8 cellular contexts compared by ENCODE assay signal in the genomic region with DNA sequence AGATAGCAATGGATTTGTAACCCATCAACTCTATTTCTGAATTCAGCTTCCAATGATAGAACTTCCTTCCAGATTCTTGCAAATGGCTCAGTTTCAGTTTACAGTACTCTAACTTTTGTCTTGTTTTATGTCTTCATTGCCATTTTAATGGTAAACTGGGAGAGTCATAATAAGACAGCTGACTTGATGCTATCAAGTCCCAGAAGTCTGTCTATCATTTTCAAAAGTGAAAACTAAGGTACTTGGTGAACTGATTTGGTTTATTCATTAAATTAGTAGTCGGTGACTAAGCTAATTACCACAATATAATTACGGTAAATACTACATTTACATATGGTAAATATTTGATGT. TPM values are rescaled to one million over a fixed set of nuclear protein-coding genes. Genes with fewer than 3 reads are reported as not detected.
A peak's percentile ranks its signal among the peaks of the same experiment; 100 is the strongest.
DNase-seq lines count a peak whose midpoint lies in the region; ATAC-seq, FAIRE-seq and TF ChIP-seq lines count a peak whose summit lies in the region.

No MANE protein-coding gene starts in this region.

- POLR2A ChIA-PET in activated CD8-positive, alpha-beta T cell treated with anti-CD3 and anti-CD28 coated beads, Interleukin-2, amount 10 ng/mL, durations not matched to agents 7 days and 5 days (lab: Charles Lee) = interaction anchor here (0.8 to 1.1 kb wide), 6 partner anchors 161 to 343 kb away, joined by 3 to 6 read pairs (median 4); a partner anchor contains a TSS

- peak overlapping the region; percentile 1 for H3K4me3 Mint-ChIP-seq in activated CD8-positive, alpha-beta T cell treated with anti-CD3 and anti-CD28 coated beads, Interleukin-2, amount 10 ng/mL, durations not matched to agents 7 days and 5 days
- H3K4me3 Mint-ChIP-seq in osteocyte (ENCODE audit: unreplicated experiment) = peak overlapping the region; percentile 38

- peaks cover 12% of the 10 kb centered on the region for H3K36me3 Mint-ChIP-seq in activated CD8-positive, alpha-beta T cell treated with anti-CD3 and anti-CD28 coated beads, Interleukin-2, amount 10 ng/mL, durations not matched to agents 7 days and 5 days (ENCODE audit: low read depth)
- no peaks in the 10 kb centered on the region for H3K36me3 Mint-ChIP-seq in osteocyte (ENCODE audit: unreplicated experiment)

- H3K9me3 Mint-ChIP-seq in activated CD8-positive, alpha-beta T cell treated with anti-CD3 and anti-CD28 coated beads, Interleukin-2, amount 10 ng/mL, durations not matched to agents 7 days and 5 days (ENCODE audit: insufficient read depth) = no peaks in the 10 kb centered on the region
- no peaks in the 10 kb centered on the region for H3K9me3 Mint-ChIP-seq in osteocyte (ENCODE audit: unreplicated experiment)

- DNase-seq in GM19239 (ENCODE audit: insufficient read length, low spot score) = no peak
- DNase-seq in activated CD8-positive, alpha-beta T cell treated with anti-CD3 and anti-CD28 coated beads, Interleukin-2, amount 10 ng/mL, durations not matched to agents 7 days and 5 days = no peak
- no peak for DNase-seq in osteocyte (ENCODE audit: extremely low spot score, unreplicated experiment)
- no peak for DNase-seq in caudate nucleus (lab: John Stamatoyannopoulos, UW)
- no peak for DNase-seq in DMS79 treated with DMSO at 0.1 percent for 48 hours (lab: John Stamatoyannopoulos, UW)
- no peak for DNase-seq in NCI-H1105 (lab: John Stamatoyannopoulos, UW)
- no peak for DNase-seq in COLO829 (ENCODE audit: low spot score)

- TF ChIP-seq CTCF in osteocyte (IDR thresholded peaks at IDR 0.05) = no peak

- ATAC-seq in HG02970 (IDR thresholded peaks at IDR 0.05; ENCODE audit: low FRiP score, unreplicated experiment) = peak; percentile 35
- no peak for ATAC-seq in activated CD8-positive, alpha-beta T cell treated with anti-CD3 and anti-CD28 coated beads, Interleukin-2, amount 10 ng/mL, durations not matched to agents 7 days and 5 days

- FAIRE-seq in GM19239 (lab: Jason Lieb, UNC) = peak; percentile 95

- H3K27ac ChIP-seq in caudate nucleus (ENCODE audit: low read depth, low read length) = no peak overlapping the region

- CTCF ChIA-PET in activated CD8-positive, alpha-beta T cell treated with anti-CD3 and anti-CD28 coated beads, Interleukin-2, amount 10 ng/mL, durations not matched to agents 7 days and 5 days (lab: Charles Lee) = interaction anchor here (1.1 to 6.7 kb wide), 18 partner anchors 9 to 491 kb away, joined by 3 to 253 read pairs (median 6); no protein-coding TSS in a partner anchor

- no peaks in the 10 kb centered on the region for H3K27me3 Mint-ChIP-seq in activated CD8-positive, alpha-beta T cell treated with anti-CD3 and anti-CD28 coated beads, Interleukin-2, amount 10 ng/mL, durations not matched to agents 7 days and 5 days (ENCODE audit: low read depth)
- H3K27me3 Mint-ChIP-seq in osteocyte (ENCODE audit: unreplicated experiment) = no peaks in the 10 kb centered on the region

- peaks cover 40% of the 10 kb centered on the region for H3K4me1 Mint-ChIP-seq in activated CD8-positive, alpha-beta T cell treated with anti-CD3 and anti-CD28 coated beads, Interleukin-2, amount 10 ng/mL, durations not matched to agents 7 days and 5 days (ENCODE audit: low read depth)
- peaks cover 48% of the 10 kb centered on the region for H3K4me1 Mint-ChIP-seq in osteocyte (ENCODE audit: unreplicated experiment)

- peak overlapping the region; percentile 82 for H3K27ac Mint-ChIP-seq in activated CD8-positive, alpha-beta T cell treated with anti-CD3 and anti-CD28 coated beads, Interleukin-2, amount 10 ng/mL, durations not matched to agents 7 days and 5 days
- H3K27ac Mint-ChIP-seq in osteocyte (ENCODE audit: unreplicated experiment) = peak overlapping the region; percentile 95

RNA-seq across cellular contexts. Expression of a gene that starts 25.0 kb away (rescaled TPM):
- 1 to 10 TPM; 2.2 to 2.6 TPM for total RNA-seq in activated CD8-positive, alpha-beta T cell treated with anti-CD3 and anti-CD28 coated beads, Interleukin-2, amount 10 ng/mL, durations not matched to agents 7 days and 5 days
- total RNA-seq in osteocyte = 1.9 and 2.4 TPM in 2 replicates
